Comparison of ENCODE assay signal across 19 cellular contexts in genomic region chr3:187936676-187937075, GRCh38.
DNase-seq lines count a peak whose midpoint lies in the region; ATAC-seq and TF ChIP-seq lines count a peak whose summit lies in the region.
"Had no signal": no experiment of that assay in that cellular context is flagged by ENCODE, and none has a peak within 500 bp of the region (broad histone marks: within the 10 kb centered on the region; RNA-seq: fewer than 3 reads in every experiment).

No MANE protein-coding gene starts in this region.

- no peaks in the 10 kb centered on the region for H3K36me3 Mint-ChIP-seq in CD4-positive, CD25-positive, alpha-beta regulatory T cell
- peaks cover under 1% of the 10 kb centered on the region for H3K36me3 Mint-ChIP-seq in central memory CD8-positive, alpha-beta T cell (ENCODE audit: insufficient read depth)
- H3K36me3 Mint-ChIP-seq: CD4-positive, alpha-beta memory T cell had no signal

- intact Hi-C loops in gastrocnemius medialis (cut with DNase I; ENCODE audit: low total_unique reads) (no loop called here), esophagus muscularis mucosa (cut with DNase I) (no loop called here)

- H3K4me1 ChIP-seq in CD4-positive, CD25-positive, alpha-beta regulatory T cell (ENCODE audit: control insufficient read depth, insufficient read depth, low read length, poor library complexity, severe bottlenecking): peaks cover 13% of the 10 kb centered on the region
- H3K4me1 ChIP-seq in gastrocnemius medialis (peaks cover 16 to 53% of the 10 kb centered on the region in 2 donors), esophagus muscularis mucosa (no peaks in the 10 kb centered on the region)

- no peak overlapping the region for H3K4me3 Mint-ChIP-seq in CD4-positive, CD25-positive, alpha-beta regulatory T cell
- H3K4me3 Mint-ChIP-seq in central memory CD8-positive, alpha-beta T cell: peak overlapping the region; percentile 75

- no peaks in the 10 kb centered on the region for H3K9me3 ChIP-seq in CD4-positive, CD25-positive, alpha-beta regulatory T cell (ENCODE audit: control insufficient read depth in 2 of 2, low read length in 2 of 2)
- H3K9me3 ChIP-seq in gastrocnemius medialis: no peaks in the 10 kb centered on the region
- no peaks in the 10 kb centered on the region for H3K9me3 ChIP-seq in esophagus muscularis mucosa

- H3K36me3 ChIP-seq in CD4-positive, CD25-positive, alpha-beta regulatory T cell (ENCODE audit: control insufficient read depth, insufficient read depth, low read length): no peaks in the 10 kb centered on the region
- H3K36me3 ChIP-seq in gastrocnemius medialis (no peaks in the 10 kb centered on the region), esophagus muscularis mucosa (no peaks in the 10 kb centered on the region)

- ATAC-seq in CD4-positive, CD25-positive, alpha-beta regulatory T cell (ENCODE audit: low read depth in 2 of 2): no peak
- no peak for ATAC-seq in central memory CD8-positive, alpha-beta T cell (replicated peaks; ENCODE audit: extremely low read depth, poor library complexity, severe bottlenecking)
- no peak for ATAC-seq in gastrocnemius medialis
- ATAC-seq: PC-3 had no signal

- H3K4me3 ChIP-seq in CD4-positive, CD25-positive, alpha-beta regulatory T cell (ENCODE audit: low read depth, low read length): no peak overlapping the region
- H3K4me3 ChIP-seq in gastrocnemius medialis: no peak overlapping the region
- no peak overlapping the region for H3K4me3 ChIP-seq in esophagus muscularis mucosa

- H3K4me1 Mint-ChIP-seq in CD4-positive, CD25-positive, alpha-beta regulatory T cell: peaks cover 18 to 40% (median 25%) of the 10 kb centered on the region in 4 donors
- peaks cover 19% of the 10 kb centered on the region for H3K4me1 Mint-ChIP-seq in central memory CD8-positive, alpha-beta T cell

- in situ Hi-C loops in gastrocnemius medialis (cut with MboI; ENCODE audit: low sequenced_read_pairs in 4 of 4): no loop called here

- peak overlapping the region in 2 of 3 donors; percentile 24 to 92 for H3K27ac Mint-ChIP-seq in CD4-positive, CD25-positive, alpha-beta regulatory T cell
- peak overlapping the region; percentile 95 for H3K27ac Mint-ChIP-seq in central memory CD8-positive, alpha-beta T cell (ENCODE audit: low read depth)

- H3K27ac ChIP-seq in CD4-positive, CD25-positive, alpha-beta regulatory T cell (ENCODE audit: insufficient read depth, low read length, poor library complexity, severe bottlenecking): no peak overlapping the region
- H3K27ac ChIP-seq in gastrocnemius medialis (peak overlapping the region; percentile 79 to 88 (median 86)), esophagus muscularis mucosa (replicated peaks in 1 of 4) (no peak overlapping the region)
- H3K27ac ChIP-seq: RWPE1 had no signal

- DNase-seq in CD4-positive, CD25-positive, alpha-beta regulatory T cell: no peak
- DNase-seq in LHCN-M2 (ENCODE audit: low read depth): peak; percentile 58
- no peak for DNase-seq in central memory CD8-positive, alpha-beta T cell (ENCODE audit: low spot score in 2 of 2)
- no peak for DNase-seq in gastrocnemius medialis
- no peak for DNase-seq in esophagus muscularis mucosa (ENCODE audit: extremely low spot score)
- no peak for DNase-seq in putamen (ENCODE audit: low spot score)
- no peak for DNase-seq in HPDE6-E6E7 (ENCODE audit: extremely low spot score)
- DNase-seq: Calu3; CD4-positive, alpha-beta memory T cell; DMS53; H7; NCI-H1417 treated with DMSO at 0.1 percent for 48 hours; NCI-H1930; NCI-H2171; NCI-H446; NCI-H69; NK-92 treated with Interleukin-12 subunit alpha and Interleukin-12 subunit beta, amount 100 ng/mL, for 24 hours; PC-3 had no signal

- no peaks in the 10 kb centered on the region for H3K27me3 ChIP-seq in CD4-positive, CD25-positive, alpha-beta regulatory T cell (ENCODE audit: control insufficient read depth, insufficient read depth, low read length)
- H3K27me3 ChIP-seq in gastrocnemius medialis (no peaks in the 10 kb centered on the region), esophagus muscularis mucosa (no peaks in the 10 kb centered on the region)

- no peak for TF ChIP-seq EP300 in esophagus muscularis mucosa (IDR thresholded peaks at IDR 0.05)

- peaks cover 0 to 4% (median 0%) of the 10 kb centered on the region in 7 donors for H3K9me3 Mint-ChIP-seq in CD4-positive, CD25-positive, alpha-beta regulatory T cell
- H3K9me3 Mint-ChIP-seq in central memory CD8-positive, alpha-beta T cell: no peaks in the 10 kb centered on the region
- H3K9me3 Mint-ChIP-seq: CD4-positive, alpha-beta memory T cell had no signal

- WGBS in esophagus muscularis mucosa: 94% methylated on average over 1 of the region's 1 CpG

- H3K27me3 Mint-ChIP-seq in CD4-positive, CD25-positive, alpha-beta regulatory T cell: peaks cover 24% of the 10 kb centered on the region
- H3K27me3 Mint-ChIP-seq in central memory CD8-positive, alpha-beta T cell: no peaks in the 10 kb centered on the region
- H3K27me3 Mint-ChIP-seq: CD4-positive, alpha-beta memory T cell had no signal

- TF ChIP-seq CTCF in gastrocnemius medialis (IDR thresholded peaks at IDR 0.05 in 4 of 5, conservative IDR thresholded peaks at IDR 0.05 in 1 of 5) (no peak), esophagus muscularis mucosa (IDR thresholded peaks at IDR 0.05) (no peak)

- no peak for TF ChIP-seq POLR2A in gastrocnemius medialis (IDR thresholded peaks at IDR 0.05)
- no peak for TF ChIP-seq POLR2A in esophagus muscularis mucosa (IDR thresholded peaks at IDR 0.05; ENCODE audit: low read depth)

Comparison
In these comparisons a context has a peak if more than half of its experiments do, and no peak if none do; other contexts are left out.
1. H3K27ac ChIP-seq: peak in gastrocnemius medialis (4 of 4); none in CD4-positive, CD25-positive, alpha-beta regulatory T cell (single experiment) and esophagus muscularis mucosa (0 of 4).